Comparison of ENCODE assay signal across 1 cellular context in the genomic region with DNA sequence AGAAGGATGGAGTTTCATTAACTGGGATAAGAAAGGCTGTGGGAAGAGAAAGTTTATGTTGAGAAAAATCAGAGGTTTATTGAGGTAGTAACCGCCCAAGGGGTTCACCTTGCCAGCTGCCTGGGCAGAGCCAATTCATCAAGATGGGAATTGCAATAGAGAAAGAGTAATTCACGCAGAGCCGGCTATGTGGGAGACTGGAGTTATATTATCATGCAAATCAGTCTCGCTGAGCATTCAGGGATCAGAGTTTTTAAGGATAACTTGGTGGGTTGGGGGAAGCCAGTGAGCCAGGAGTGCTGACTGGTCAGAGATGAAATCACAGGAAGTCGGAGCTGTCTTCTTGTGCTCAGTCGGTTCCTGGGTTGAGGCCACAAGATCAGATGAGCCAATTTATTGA.
A peak's percentile ranks its signal among the peaks of the same experiment; 100 is the strongest.
TF ChIP-seq lines count a peak whose summit lies in the region.

No MANE protein-coding gene starts in this region.

TF ChIP-seq in WTC11, 78 proteins besides CTCF, POLR2A, EP300 and RAD21:
- peak; percentile 52; the same call in 1 of the 2 replicates for TF ChIP-seq TEAD1 (CRISPR knock-in tag; IDR thresholded peaks at IDR 0.05)
- 0 out of 2 replicates have a peak, but pooled peaks have one; percentile 38 for TF ChIP-seq TEAD4 (CRISPR knock-in tag; IDR thresholded peaks at IDR 0.05)
- peak; percentile 47; the same call in 1 of the 2 replicates for TF ChIP-seq SP1 (CRISPR knock-in tag; conservative IDR thresholded peaks at IDR 0.05)
- TF ChIP-seq, protein P1, sequence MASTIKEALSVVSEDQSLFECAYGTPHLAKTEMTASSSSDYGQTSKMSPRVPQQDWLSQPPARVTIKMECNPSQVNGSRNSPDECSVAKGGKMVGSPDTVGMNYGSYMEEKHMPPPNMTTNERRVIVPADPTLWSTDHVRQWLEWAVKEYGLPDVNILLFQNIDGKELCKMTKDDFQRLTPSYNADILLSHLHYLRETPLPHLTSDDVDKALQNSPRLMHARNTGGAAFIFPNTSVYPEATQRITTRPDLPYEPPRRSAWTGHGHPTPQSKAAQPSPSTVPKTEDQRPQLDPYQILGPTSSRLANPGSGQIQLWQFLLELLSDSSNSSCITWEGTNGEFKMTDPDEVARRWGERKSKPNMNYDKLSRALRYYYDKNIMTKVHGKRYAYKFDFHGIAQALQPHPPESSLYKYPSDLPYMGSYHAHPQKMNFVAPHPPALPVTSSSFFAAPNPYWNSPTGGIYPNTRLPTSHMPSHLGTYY (CRISPR knock-in tag; IDR thresholded peaks at IDR 0.05) = peak; percentile 35; the same call in 1 of the 2 replicates
- peak; percentile 88 for TF ChIP-seq ZNF423 (CRISPR knock-in tag; IDR thresholded peaks at IDR 0.05)
- TF ChIP-seq ZNF263 (CRISPR knock-in tag; IDR thresholded peaks at IDR 0.05; ENCODE audit: low read depth) = no peak
- TF ChIP-seq ZNF396 (CRISPR knock-in tag; IDR thresholded peaks at IDR 0.05; ENCODE audit: borderline replicate concordance) = no peak
- no peak for TF ChIP-seq MAX (CRISPR knock-in tag; IDR thresholded peaks at IDR 0.05)
